ENCODE assay signal across 8 cellular contexts in genomic region chr9:111965566-111966019, GRCh38.
DNase-seq lines count a peak whose midpoint lies in the region; ATAC-seq lines count a peak whose summit lies in the region.

No MANE protein-coding gene starts in this region.

- peak; percentile 94 for DNase-seq in EH (ENCODE audit: low read depth)
- peak; percentile 97 for DNase-seq in HT1080 (ENCODE audit: low read depth)
- peak; percentile 99 for DNase-seq in glomerular visceral epithelial cell (ENCODE audit: extremely low spot score)
- no peak for DNase-seq in effector memory CD8-positive, alpha-beta T cell
- DNase-seq in superior temporal gyrus (ENCODE audit: extremely low spot score), result no peak
- DNase-seq in COR-L47 (lab: John Stamatoyannopoulos, UW), result no peak
- DNase-seq in GM19240 (ENCODE audit: insufficient read length, low spot score), result no peak

- ATAC-seq in GM21447 (IDR thresholded peaks at IDR 0.05; ENCODE audit: unreplicated experiment), result peak; percentile 84
- no peak for ATAC-seq in effector memory CD8-positive, alpha-beta T cell (replicated peaks)

- no peaks in the 10 kb centered on the region for H3K36me3 Mint-ChIP-seq in effector memory CD8-positive, alpha-beta T cell (ENCODE audit: insufficient read depth)

- H3K4me1 Mint-ChIP-seq in effector memory CD8-positive, alpha-beta T cell (ENCODE audit: low read depth in 2 of 2), result no peaks in the 10 kb centered on the region

- no peak overlapping the region for H3K27ac Mint-ChIP-seq in effector memory CD8-positive, alpha-beta T cell

- no peaks in the 10 kb centered on the region for H3K9me3 Mint-ChIP-seq in effector memory CD8-positive, alpha-beta T cell

- no peak overlapping the region for H3K4me3 Mint-ChIP-seq in effector memory CD8-positive, alpha-beta T cell

- H3K27me3 Mint-ChIP-seq in effector memory CD8-positive, alpha-beta T cell, result no peaks in the 10 kb centered on the region

Comparison
In these comparisons a context has a peak if more than half of its experiments do, and no peak if none do; other contexts are left out.
1. DNase-seq: peak in EH (single experiment), HT1080 (single experiment) and glomerular visceral epithelial cell (single experiment); none in effector memory CD8-positive, alpha-beta T cell (0 of 3), superior temporal gyrus (single experiment), COR-L47 (single experiment) and GM19240 (single experiment).